24 cellular contexts compared by ENCODE assay signal in the genomic region with DNA sequence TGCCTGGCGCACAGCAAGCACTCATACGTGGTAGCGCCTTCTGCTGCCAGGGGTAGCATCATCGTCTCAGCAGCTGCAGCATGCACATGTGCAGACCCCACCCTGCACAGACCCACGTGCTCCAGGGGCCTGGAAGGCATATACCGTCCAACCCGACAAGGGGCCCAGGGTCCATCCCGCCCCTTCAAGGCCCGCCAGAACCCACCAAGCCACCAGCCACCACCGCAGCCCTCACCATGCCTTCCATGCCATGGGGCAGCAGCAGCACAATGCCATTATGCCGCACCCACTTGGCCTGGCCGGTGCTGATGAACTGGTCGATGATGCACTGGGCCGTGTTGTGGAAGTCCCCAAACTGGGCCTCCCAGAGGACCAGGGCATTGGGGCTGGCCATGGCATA. TPM values are rescaled to one million over a fixed set of nuclear protein-coding genes. Genes with fewer than 3 reads are reported as not detected.
"Had no signal": no experiment of that assay in that cellular context is flagged by ENCODE, and none has a peak within 500 bp of the region (broad histone marks: within the 10 kb centered on the region; RNA-seq: fewer than 3 reads in every experiment).

No MANE protein-coding gene starts in this region.

- H3K36me3 ChIP-seq: prostate gland, tibial nerve, uterus, WERI-Rb-1 had no signal

- H3K4me1 Mint-ChIP-seq: activated naive CD8-positive, alpha-beta T cell treated with anti-CD3 and anti-CD28 coated beads, Interleukin-2, amount 50 U/mL, for 24 hours; naive B cell; neural crest cell had no signal

- H3K9me3 Mint-ChIP-seq: activated naive CD4-positive, alpha-beta T cell treated with anti-CD3 and anti-CD28 coated beads for 36 hours; neural crest cell had no signal

- H3K27me3 Mint-ChIP-seq: activated naive CD8-positive, alpha-beta T cell treated with anti-CD3 and anti-CD28 coated beads, Interleukin-2, amount 50 U/mL, for 24 hours; naive B cell; stimulated activated naive CD8-positive, alpha-beta T cell treated with anti-CD3 and anti-CD28 coated beads, Interleukin-15, Interleukin-2, amounts not matched to agents 100 ng/mL and 50 ng/mL, for 24 hours had no signal

- H3K4me2 ChIP-seq: hepatocyte had no signal

- H3K79me2 ChIP-seq: hepatocyte had no signal

- H3K4me1 ChIP-seq: prostate gland, tibial nerve, uterus had no signal

- H3K4me3 ChIP-seq: hepatocyte, mucosa of descending colon, prostate gland, tibial nerve, uterus had no signal

- H3K4me3 Mint-ChIP-seq: activated naive CD4-positive, alpha-beta T cell treated with anti-CD3 and anti-CD28 coated beads for 36 hours; activated naive CD8-positive, alpha-beta T cell treated with anti-CD3 and anti-CD28 coated beads, Interleukin-2, amount 50 U/mL, for 24 hours; activated T-cell treated with anti-CD3 and anti-CD28 coated beads, Interleukin-2, amount 50 U/mL, for 72 hours; naive B cell; neural crest cell; stimulated activated naive CD8-positive, alpha-beta T cell treated with anti-CD3 and anti-CD28 coated beads, Interleukin-15, Interleukin-2, amounts not matched to agents 100 ng/mL and 50 ng/mL, for 24 hours had no signal

- H3K27ac Mint-ChIP-seq: activated naive CD4-positive, alpha-beta T cell treated with anti-CD3 and anti-CD28 coated beads for 36 hours; activated naive CD8-positive, alpha-beta T cell treated with anti-CD3 and anti-CD28 coated beads, Interleukin-2, amount 50 U/mL, for 24 hours; activated T-cell treated with anti-CD3 and anti-CD28 coated beads, Interleukin-2, amount 50 U/mL, for 72 hours; stimulated activated naive CD8-positive, alpha-beta T cell treated with anti-CD3 and anti-CD28 coated beads, Interleukin-15, Interleukin-2, amounts not matched to agents 100 ng/mL and 50 ng/mL, for 24 hours had no signal

- H3K36me3 Mint-ChIP-seq: naive B cell had no signal

- DNase-seq: activated CD4-positive, CD25-positive, alpha-beta regulatory T cell treated with anti-CD3 and anti-CD28 coated beads, Interleukin-2, amount 50 U/mL, for 72 hours; activated effector memory CD4-positive, alpha-beta T cell treated with Interleukin-2 at 50 U/mL for 16 hours; activated naive CD4-positive, alpha-beta T cell treated with anti-CD3 and anti-CD28 coated beads for 36 hours; activated naive CD8-positive, alpha-beta T cell treated with anti-CD3 and anti-CD28 coated beads, Interleukin-2, amount 50 U/mL, for 24 hours; activated T-cell treated with anti-CD3 and anti-CD28 coated beads, Interleukin-2, amount 50 U/mL, for 72 hours; dermis blood vessel endothelial cell; effector memory CD4-positive, alpha-beta T cell; foreskin melanocyte; left ventricle myocardium superior; naive B cell; occipital lobe; stimulated activated CD4-positive, alpha-beta T cell treated with anti-CD3 and anti-CD28 coated beads, Interleukin-12 subunit alpha, Interleukin-12 subunit beta, amount 100 ng/mL, for 4 hours; T-helper 1 cell; uterus; WERI-Rb-1 had no signal

- H3K27ac ChIP-seq: hepatocyte, prostate gland, tibial nerve, uterus, WERI-Rb-1 had no signal

- H3K27me3 ChIP-seq: hepatocyte, tibial nerve, uterus had no signal

RNA-seq across cellular contexts. Expression of gene OGDHL, which starts 22.7 kb away (rescaled TPM):
- total RNA-seq: tibial nerve had no signal

RNA-seq across cellular contexts. Expression of gene C10orf53, which starts 60.0 kb away (rescaled TPM):
- total RNA-seq: activated naive CD4-positive, alpha-beta T cell treated with anti-CD3 and anti-CD28 coated beads for 36 hours; activated T-cell treated with anti-CD3 and anti-CD28 coated beads, Interleukin-2, amount 50 U/mL, for 72 hours; chondrocyte; dermis blood vessel endothelial cell; endothelial cell of umbilical vein; esophagus mucosa; hepatocyte; left ventricle myocardium superior; mucosa of descending colon; neural crest cell; occipital lobe; tibial nerve; uterus had no signal
- polyA plus RNA-seq: endothelial cell of umbilical vein, hepatocyte had no signal
